In genomic region chr4:95548738-95549245, GRCh38 we compare ENCODE assay signal across 10 cellular contexts. TPM values are rescaled to one million over a fixed set of nuclear protein-coding genes. Genes with fewer than 3 reads are reported as not detected.
A peak's percentile ranks its signal among the peaks of the same experiment; 100 is the strongest.
DNase-seq lines count a peak whose midpoint lies in the region; ATAC-seq and TF ChIP-seq lines count a peak whose summit lies in the region.
"Had no signal": no experiment of that assay in that cellular context is flagged by ENCODE, and none has a peak within 500 bp of the region (broad histone marks: within the 10 kb centered on the region; RNA-seq: fewer than 3 reads in every experiment).

TSS of gene UNC5C (minus strand) at chr4:95548973.

- H3K9me3 Mint-ChIP-seq in effector memory CD8-positive, alpha-beta T cell, result peaks cover 0 to 5% of the 10 kb centered on the region in 2 donors

- DNase-seq in NCI-H1417 (lab: John Stamatoyannopoulos, UW) (peak in 2 of 3 experiments; percentile 66 to 69), NCI-H1417 treated with DMSO at 0.1 percent for 48 hours (lab: John Stamatoyannopoulos, UW) (no peak), RWPE2 (ENCODE audit: low spot score) (no peak), mesenchymal stem cell (peak; percentile 98), NCI-H510A treated with DMSO at 0.1 percent for 48 hours (lab: John Stamatoyannopoulos, UW) (no peak)
- no peak for DNase-seq in effector memory CD8-positive, alpha-beta T cell

- H3K9ac ChIP-seq in mesenchymal stem cell (ENCODE audit: low read length), result peak within 1 kb of the TSS; percentile 43
- H3K9ac ChIP-seq: BLaER1 had no signal

- peak within 1 kb of the TSS; percentile 100 for H3K4me2 ChIP-seq in mesenchymal stem cell (ENCODE audit: low read length, poor library complexity, severe bottlenecking)
- H3K4me2 ChIP-seq: BLaER1 had no signal

- peak within 1 kb of the TSS; percentile 85 for H4K8ac ChIP-seq in mesenchymal stem cell (ENCODE audit: low read length)

- no peak for TF ChIP-seq CTCF in RWPE2 (IDR thresholded peaks at IDR 0.05; ENCODE audit: poor library complexity, severe bottlenecking)

- no peak within 1 kb of the TSS for H3K27ac ChIP-seq in RWPE2 (ENCODE audit: poor library complexity, severe bottlenecking)
- no peak within 1 kb of the TSS for H3K27ac ChIP-seq in mesenchymal stem cell (ENCODE audit: low read length, poor library complexity, severe bottlenecking)
- H3K27ac ChIP-seq in temporal lobe (ENCODE audit: low read depth, low read length), result peak within 1 kb of the TSS; percentile 98
- H3K27ac ChIP-seq: BLaER1 had no signal

- H3K79me1 ChIP-seq in mesenchymal stem cell (replicated peaks; ENCODE audit: low read length, poor library complexity, severe bottlenecking), result no peaks in the 10 kb centered on the region

- no peaks in the 10 kb centered on the region for H3K36me3 Mint-ChIP-seq in effector memory CD8-positive, alpha-beta T cell (ENCODE audit: insufficient read depth)

- H3K4me3 ChIP-seq in RWPE2 (ENCODE audit: severe bottlenecking) (peak within 1 kb of the TSS; percentile 32), mesenchymal stem cell (ENCODE audit: insufficient read depth in 1 of 2, low read depth in 1 of 2, low read length in 2 of 2) (peak within 1 kb of the TSS; percentile 67 to 81)
- H3K4me3 ChIP-seq: BLaER1 had no signal

- peak within 1 kb of the TSS; percentile 44 to 99 for H3K14ac ChIP-seq in mesenchymal stem cell (ENCODE audit: low read length in 2 of 2)

- peak within 1 kb of the TSS; percentile 93 to 100 for H3K18ac ChIP-seq in mesenchymal stem cell (ENCODE audit: low read depth in 1 of 2, low read length in 2 of 2)

- peak within 1 kb of the TSS; percentile 83 for H2AFZ ChIP-seq in mesenchymal stem cell (ENCODE audit: low read depth, low read length)

- H3K27me3 Mint-ChIP-seq in effector memory CD8-positive, alpha-beta T cell, result peaks cover 0 to 33% of the 10 kb centered on the region in 2 donors

- no peak within 1 kb of the TSS for H2AK5ac ChIP-seq in mesenchymal stem cell (ENCODE audit: low read length, severe bottlenecking)

- H3K23ac ChIP-seq in mesenchymal stem cell (ENCODE audit: low read length in 2 of 2), result peak within 1 kb of the TSS in 1 of 2 experiments; percentile 99

- H3K4me1 Mint-ChIP-seq in effector memory CD8-positive, alpha-beta T cell (ENCODE audit: low read depth in 2 of 2), result no peaks in the 10 kb centered on the region

- no peak within 1 kb of the TSS for H2BK5ac ChIP-seq in mesenchymal stem cell (ENCODE audit: low read depth, low read length, poor library complexity, severe bottlenecking)

- peak within 1 kb of the TSS; percentile 90 to 96 for H2BK12ac ChIP-seq in mesenchymal stem cell (ENCODE audit: low read length in 2 of 2)

- H4K91ac ChIP-seq in mesenchymal stem cell (ENCODE audit: low read length), result peak within 1 kb of the TSS; percentile 90

- peak within 1 kb of the TSS; percentile 91 to 98 for H3K4ac ChIP-seq in mesenchymal stem cell (ENCODE audit: low read depth in 1 of 2, low read length in 2 of 2)

- peak within 1 kb of the TSS; percentile 12 for H3K4me3 Mint-ChIP-seq in effector memory CD8-positive, alpha-beta T cell

- no peak within 1 kb of the TSS for H3K27ac Mint-ChIP-seq in effector memory CD8-positive, alpha-beta T cell

- H3K9me3 ChIP-seq in RWPE2 (ENCODE audit: severe bottlenecking) (no peaks in the 10 kb centered on the region), mesenchymal stem cell (ENCODE audit: control insufficient read depth, low read length) (no peaks in the 10 kb centered on the region)

- H2BK120ac ChIP-seq in mesenchymal stem cell (ENCODE audit: low read depth, low read length), result peak within 1 kb of the TSS; percentile 71

- H3K4me1 ChIP-seq in RWPE2 (ENCODE audit: insufficient read depth, poor library complexity, severe bottlenecking), result no peaks in the 10 kb centered on the region
- peaks cover 16% of the 10 kb centered on the region for H3K4me1 ChIP-seq in mesenchymal stem cell (ENCODE audit: control insufficient read depth, insufficient read depth, low read depth, low read length)
- H3K4me1 ChIP-seq: BLaER1 had no signal

- ATAC-seq in RWPE2 (ENCODE audit: low read depth), result peak; percentile 42
- no peak for ATAC-seq in effector memory CD8-positive, alpha-beta T cell (replicated peaks)
- ATAC-seq in HG02884 (IDR thresholded peaks at IDR 0.05; ENCODE audit: unreplicated experiment), result no peak

- H2BK15ac ChIP-seq in mesenchymal stem cell (ENCODE audit: low read depth, poor library complexity, severe bottlenecking), result peak within 1 kb of the TSS; percentile 73

- peaks cover 61% of the 10 kb centered on the region for H3K27me3 ChIP-seq in RWPE2 (ENCODE audit: insufficient read depth, poor library complexity, severe bottlenecking)
- peaks cover 8 to 74% of the 10 kb centered on the region in 2 experiments for H3K27me3 ChIP-seq in mesenchymal stem cell (ENCODE audit: control insufficient read depth in 1 of 2, insufficient read depth in 1 of 2, low read length in 2 of 2)
- H3K27me3 ChIP-seq: BLaER1 had no signal

- WGBS in mesenchymal stem cell, result 1% methylated on average over 27 of the region's 37 CpGs

- H3K36me3 ChIP-seq in RWPE2 (ENCODE audit: low read depth) (no peaks in the 10 kb centered on the region), mesenchymal stem cell (ENCODE audit: control insufficient read depth in 1 of 2, insufficient read depth in 2 of 2, low read depth in 1 of 2, low read length in 2 of 2) (no peaks in the 10 kb centered on the region)
- H3K36me3 ChIP-seq: BLaER1 had no signal

RNA-seq across cellular contexts. Expression of gene UNC5C, which starts in this region (rescaled TPM):
- 14.9 TPM for polyA plus RNA-seq in mesenchymal stem cell (2013, experiment 1 of 2)
- 14.1 TPM for polyA plus RNA-seq in mesenchymal stem cell (2013, experiment 2 of 2)
- 14.0 TPM for total RNA-seq in temporal lobe
- total RNA-seq: activated CD8-positive, alpha-beta memory T cell treated with anti-CD3 and anti-CD28 coated beads for 36 hours had no signal

Comparison
In these comparisons a context has a peak if more than half of its experiments do, and no peak if none do; other contexts are left out.
1. DNase-seq: peak in NCI-H1417 (2 of 3) and mesenchymal stem cell (single experiment); none in NCI-H1417 treated with DMSO at 0.1 percent for 48 hours (single experiment), RWPE2 (single experiment), effector memory CD8-positive, alpha-beta T cell (0 of 3) and NCI-H510A treated with DMSO at 0.1 percent for 48 hours (single experiment).